1 cellular context compared by ENCODE assay signal in the genomic region with DNA sequence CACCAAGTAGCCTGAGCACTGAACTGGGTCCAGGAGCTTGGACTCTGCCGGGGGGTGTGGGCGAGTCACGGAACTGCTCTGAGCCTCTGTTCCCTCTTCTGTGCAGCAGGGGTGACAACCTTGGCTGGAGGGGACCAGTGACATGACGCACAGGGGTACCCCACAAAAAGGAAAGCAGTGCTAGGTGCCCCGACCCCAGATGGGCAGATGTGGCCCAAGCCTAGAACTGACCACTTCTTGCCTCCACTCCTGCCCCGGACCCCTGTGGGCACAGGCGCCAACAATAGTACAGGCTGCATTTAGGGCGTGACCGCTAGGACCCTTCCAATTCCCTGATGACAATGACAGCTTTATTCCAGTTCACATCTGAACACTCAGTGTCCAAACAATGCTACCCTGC.
TF ChIP-seq lines count a peak whose summit lies in the region.

No MANE protein-coding gene starts in this region.

TF ChIP-seq in HepG2, 621 proteins besides CTCF, POLR2A, EP300 and RAD21:
- TF ChIP-seq TCF7L2 (IDR thresholded peaks at IDR 0.05; ENCODE audit: low read depth, low read length), result no peak
- no peak for TF ChIP-seq SRSF1 (optimal IDR thresholded peaks at IDR 0.05; ENCODE audit: low read depth, low read length)
- TF ChIP-seq ZNF556 (CRISPR knock-in tag; IDR thresholded peaks at IDR 0.05; ENCODE audit: borderline replicate concordance), result no peak
- TF ChIP-seq, protein P1, sequence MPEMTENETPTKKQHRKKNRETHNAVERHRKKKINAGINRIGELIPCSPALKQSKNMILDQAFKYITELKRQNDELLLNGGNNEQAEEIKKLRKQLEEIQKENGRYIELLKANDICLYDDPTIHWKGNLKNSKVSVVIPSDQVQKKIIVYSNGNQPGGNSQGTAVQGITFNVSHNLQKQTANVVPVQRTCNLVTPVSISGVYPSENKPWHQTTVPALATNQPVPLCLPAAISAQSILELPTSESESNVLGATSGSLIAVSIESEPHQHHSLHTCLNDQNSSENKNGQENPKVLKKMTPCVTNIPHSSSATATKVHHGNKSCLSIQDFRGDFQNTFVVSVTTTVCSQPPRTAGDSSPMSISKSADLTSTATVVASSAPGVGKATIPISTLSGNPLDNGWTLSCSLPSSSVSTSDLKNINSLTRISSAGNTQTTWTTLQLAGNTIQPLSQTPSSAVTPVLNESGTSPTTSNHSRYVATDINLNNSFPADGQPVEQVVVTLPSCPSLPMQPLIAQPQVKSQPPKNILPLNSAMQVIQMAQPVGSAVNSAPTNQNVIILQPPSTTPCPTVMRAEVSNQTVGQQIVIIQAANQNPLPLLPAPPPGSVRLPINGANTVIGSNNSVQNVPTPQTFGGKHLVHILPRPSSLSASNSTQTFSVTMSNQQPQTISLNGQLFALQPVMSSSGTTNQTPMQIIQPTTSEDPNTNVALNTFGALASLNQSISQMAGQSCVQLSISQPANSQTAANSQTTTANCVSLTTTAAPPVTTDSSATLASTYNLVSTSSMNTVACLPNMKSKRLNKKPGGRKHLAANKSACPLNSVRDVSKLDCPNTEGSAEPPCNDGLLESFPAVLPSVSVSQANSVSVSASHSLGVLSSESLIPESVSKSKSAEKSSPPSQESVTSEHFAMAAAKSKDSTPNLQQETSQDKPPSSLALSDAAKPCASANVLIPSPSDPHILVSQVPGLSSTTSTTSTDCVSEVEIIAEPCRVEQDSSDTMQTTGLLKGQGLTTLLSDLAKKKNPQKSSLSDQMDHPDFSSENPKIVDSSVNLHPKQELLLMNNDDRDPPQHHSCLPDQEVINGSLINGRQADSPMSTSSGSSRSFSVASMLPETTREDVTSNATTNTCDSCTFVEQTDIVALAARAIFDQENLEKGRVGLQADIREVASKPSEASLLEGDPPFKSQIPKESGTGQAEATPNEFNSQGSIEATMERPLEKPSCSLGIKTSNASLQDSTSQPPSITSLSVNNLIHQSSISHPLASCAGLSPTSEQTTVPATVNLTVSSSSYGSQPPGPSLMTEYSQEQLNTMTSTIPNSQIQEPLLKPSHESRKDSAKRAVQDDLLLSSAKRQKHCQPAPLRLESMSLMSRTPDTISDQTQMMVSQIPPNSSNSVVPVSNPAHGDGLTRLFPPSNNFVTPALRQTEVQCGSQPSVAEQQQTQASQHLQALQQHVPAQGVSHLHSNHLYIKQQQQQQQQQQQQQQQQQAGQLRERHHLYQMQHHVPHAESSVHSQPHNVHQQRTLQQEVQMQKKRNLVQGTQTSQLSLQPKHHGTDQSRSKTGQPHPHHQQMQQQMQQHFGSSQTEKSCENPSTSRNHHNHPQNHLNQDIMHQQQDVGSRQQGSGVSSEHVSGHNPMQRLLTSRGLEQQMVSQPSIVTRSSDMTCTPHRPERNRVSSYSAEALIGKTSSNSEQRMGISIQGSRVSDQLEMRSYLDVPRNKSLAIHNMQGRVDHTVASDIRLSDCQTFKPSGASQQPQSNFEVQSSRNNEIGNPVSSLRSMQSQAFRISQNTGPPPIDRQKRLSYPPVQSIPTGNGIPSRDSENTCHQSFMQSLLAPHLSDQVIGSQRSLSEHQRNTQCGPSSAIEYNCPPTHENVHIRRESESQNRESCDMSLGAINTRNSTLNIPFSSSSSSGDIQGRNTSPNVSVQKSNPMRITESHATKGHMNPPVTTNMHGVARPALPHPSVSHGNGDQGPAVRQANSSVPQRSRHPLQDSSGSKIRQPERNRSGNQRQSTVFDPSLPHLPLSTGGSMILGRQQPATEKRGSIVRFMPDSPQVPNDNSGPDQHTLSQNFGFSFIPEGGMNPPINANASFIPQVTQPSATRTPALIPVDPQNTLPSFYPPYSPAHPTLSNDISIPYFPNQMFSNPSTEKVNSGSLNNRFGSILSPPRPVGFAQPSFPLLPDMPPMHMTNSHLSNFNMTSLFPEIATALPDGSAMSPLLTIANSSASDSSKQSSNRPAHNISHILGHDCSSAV (CRISPR knock-in tag; IDR thresholded peaks at IDR 0.05; ENCODE audit: borderline replicate concordance), result no peak
